In genomic region chr9:73919712-73920111, GRCh38 we compare ENCODE assay signal across 39 cellular contexts.
"Had no signal": no experiment of that assay in that cellular context is flagged by ENCODE, and none has a peak within 500 bp of the region (broad histone marks: within the 10 kb centered on the region; RNA-seq: fewer than 3 reads in every experiment).

No MANE protein-coding gene starts in this region.

- H3K36me3 ChIP-seq: adrenal gland, ascending aorta, brain microvascular endothelial cell, breast epithelium, cardiac muscle cell had no signal

- H3K9me3 Mint-ChIP-seq: activated naive CD4-positive, alpha-beta T cell treated with anti-CD3 and anti-CD28 coated beads for 36 hours; activated naive CD4-positive, alpha-beta T cell treated with anti-CD3 and anti-CD28 coated beads, Interleukin-2, amount 10 ng/mL, durations not matched to agents 7 days and 5 days; activated naive CD4-positive, alpha-beta T cell treated with anti-CD3 and anti-CD28 coated beads, Interleukin-2, amount 50 U/mL, for 24 hours; activated naive CD4-positive, alpha-beta T cell treated with anti-CD3 and anti-CD28 coated beads, Interleukin-2, amount 50 U/mL, for 72 hours; activated naive CD8-positive, alpha-beta T cell treated with anti-CD3 and anti-CD28 coated beads for 36 hours; activated naive CD8-positive, alpha-beta T cell treated with anti-CD3 and anti-CD28 coated beads, Interleukin-2, amount 10 ng/mL, durations not matched to agents 7 days and 5 days; activated T-cell treated with anti-CD3 and anti-CD28 coated beads, Interleukin-2, amount 50 U/mL, for 24 hours; activated T-cell treated with anti-CD3 and anti-CD28 coated beads, Interleukin-2, amount 50 U/mL, for 4 hours; activated T-helper 1 cell treated with anti-CD3 and anti-CD28 coated beads, Interleukin-12 subunit alpha, Interleukin-12 subunit beta, Interleukin-2, Interleukin-4 antibody, amounts not matched to agents 30 ng/mL and 10 ng/mL and 1 ng/mL, durations not matched to agents 14 hours and 24 hours and 36 hours; activated T-helper 2 cell treated with anti-CD3 and anti-CD28 coated beads, Interferon-gamma antibody, Interleukin-2, Interleukin-4, amounts not matched to agents 10 μg/mL and 5 μg/mL and 100 μg/mL, durations not matched to agents 14 hours and 24 hours and 36 hours; brain; central memory CD8-positive, alpha-beta T cell had no signal

- H3K27me3 Mint-ChIP-seq: activated naive CD4-positive, alpha-beta T cell treated with anti-CD3 and anti-CD28 coated beads, Interleukin-2, amount 10 ng/mL, durations not matched to agents 7 days and 5 days; activated naive CD4-positive, alpha-beta T cell treated with anti-CD3 and anti-CD28 coated beads, Interleukin-2, amount 50 U/mL, for 24 hours; activated naive CD8-positive, alpha-beta T cell; activated naive CD8-positive, alpha-beta T cell treated with anti-CD3 and anti-CD28 coated beads for 36 hours; activated naive CD8-positive, alpha-beta T cell treated with anti-CD3 and anti-CD28 coated beads, Interleukin-2, amount 10 ng/mL, durations not matched to agents 7 days and 5 days; activated naive CD8-positive, alpha-beta T cell treated with anti-CD3 and anti-CD28 coated beads, Interleukin-2, amount 50 U/mL, for 24 hours; activated T-cell treated with anti-CD3 and anti-CD28 coated beads, Interleukin-2, amount 50 U/mL, for 24 hours; activated T-helper 17 cell treated with anti-CD3 and anti-CD28 coated beads, Interleukin-2, amount 50 U/mL, for 72 hours; brain; central memory CD8-positive, alpha-beta T cell had no signal

- H3K4me3 Mint-ChIP-seq: activated naive CD4-positive, alpha-beta T cell treated with anti-CD3 and anti-CD28 coated beads for 36 hours; activated naive CD4-positive, alpha-beta T cell treated with anti-CD3 and anti-CD28 coated beads, Interleukin-2, amount 10 ng/mL, durations not matched to agents 7 days and 5 days; activated naive CD4-positive, alpha-beta T cell treated with anti-CD3 and anti-CD28 coated beads, Interleukin-2, amount 50 U/mL, for 24 hours; activated naive CD8-positive, alpha-beta T cell; activated naive CD8-positive, alpha-beta T cell treated with anti-CD3 and anti-CD28 coated beads for 36 hours; activated naive CD8-positive, alpha-beta T cell treated with anti-CD3 and anti-CD28 coated beads, Interleukin-2, amount 10 ng/mL, durations not matched to agents 7 days and 5 days; activated naive CD8-positive, alpha-beta T cell treated with anti-CD3 and anti-CD28 coated beads, Interleukin-2, amount 50 U/mL, for 24 hours; activated T-cell treated with anti-CD3 and anti-CD28 coated beads, Interleukin-2, amount 50 U/mL, for 24 hours; activated T-cell treated with anti-CD3 and anti-CD28 coated beads, Interleukin-2, amount 50 U/mL, for 4 hours; activated T-cell treated with anti-CD3 and anti-CD28 coated beads, Interleukin-2, amount 50 U/mL, for 72 hours; activated T-helper 1 cell treated with anti-CD3 and anti-CD28 coated beads, Interleukin-12 subunit alpha, Interleukin-12 subunit beta, Interleukin-2, Interleukin-4 antibody, amounts not matched to agents 30 ng/mL and 10 ng/mL and 1 ng/mL, durations not matched to agents 14 hours and 24 hours and 36 hours; activated T-helper 17 cell treated with anti-CD3 and anti-CD28 coated beads, Interleukin-2, amount 50 U/mL, for 72 hours; brain; central memory CD8-positive, alpha-beta T cell had no signal

- H3K4me3 ChIP-seq: adrenal gland, ascending aorta, body of pancreas, breast epithelium, cardiac muscle cell had no signal

- FAIRE-seq: astrocyte, bronchial epithelial cell had no signal

- H3K27ac ChIP-seq: adrenal gland, ascending aorta, body of pancreas, brain microvascular endothelial cell, breast epithelium, cardiac muscle cell had no signal

- H3K27ac Mint-ChIP-seq: activated naive CD4-positive, alpha-beta T cell treated with anti-CD3 and anti-CD28 coated beads for 36 hours; activated naive CD4-positive, alpha-beta T cell treated with anti-CD3 and anti-CD28 coated beads, Interleukin-2, amount 10 ng/mL, durations not matched to agents 7 days and 5 days; activated naive CD4-positive, alpha-beta T cell treated with anti-CD3 and anti-CD28 coated beads, Interleukin-2, amount 50 U/mL, for 24 hours; activated naive CD4-positive, alpha-beta T cell treated with anti-CD3 and anti-CD28 coated beads, Interleukin-2, amount 50 U/mL, for 72 hours; activated naive CD8-positive, alpha-beta T cell; activated naive CD8-positive, alpha-beta T cell treated with anti-CD3 and anti-CD28 coated beads for 36 hours; activated naive CD8-positive, alpha-beta T cell treated with anti-CD3 and anti-CD28 coated beads, Interleukin-2, amount 10 ng/mL, durations not matched to agents 7 days and 5 days; activated naive CD8-positive, alpha-beta T cell treated with anti-CD3 and anti-CD28 coated beads, Interleukin-2, amount 50 U/mL, for 24 hours; activated T-cell treated with anti-CD3 and anti-CD28 coated beads, Interleukin-2, amount 50 U/mL, for 24 hours; activated T-cell treated with anti-CD3 and anti-CD28 coated beads, Interleukin-2, amount 50 U/mL, for 72 hours; activated T-helper 1 cell treated with anti-CD3 and anti-CD28 coated beads, Interleukin-12 subunit alpha, Interleukin-12 subunit beta, Interleukin-2, Interleukin-4 antibody, amounts not matched to agents 30 ng/mL and 10 ng/mL and 1 ng/mL, durations not matched to agents 14 hours and 24 hours and 36 hours; activated T-helper 17 cell treated with anti-CD3 and anti-CD28 coated beads, Interleukin-2, amount 50 U/mL, for 72 hours; activated T-helper 2 cell treated with anti-CD3 and anti-CD28 coated beads, Interferon-gamma antibody, Interleukin-2, Interleukin-4, amounts not matched to agents 10 μg/mL and 5 μg/mL and 100 μg/mL, durations not matched to agents 14 hours and 24 hours and 36 hours; brain had no signal

- ATAC-seq: activated naive CD4-positive, alpha-beta T cell treated with anti-CD3 and anti-CD28 coated beads, Interleukin-2, amount 50 U/mL, for 72 hours; activated naive CD8-positive, alpha-beta T cell treated with anti-CD3 and anti-CD28 coated beads, Interleukin-2, amount 50 U/mL, for 24 hours; activated T-cell treated with anti-CD3 and anti-CD28 coated beads, Interleukin-2, amount 50 U/mL, for 4 hours; activated T-cell treated with anti-CD3 and anti-CD28 coated beads, Interleukin-2, amount 50 U/mL, for 72 hours; activated T-helper 17 cell treated with anti-CD3 and anti-CD28 coated beads, Interleukin-2, amount 50 U/mL, for 72 hours; body of pancreas had no signal

- DNase-seq: activated effector memory CD4-positive, alpha-beta T cell treated with anti-CD3 and anti-CD28 coated beads, Interleukin-2, amount 50 U/mL, for 16 hours; activated effector memory CD4-positive, alpha-beta T cell treated with Interleukin-2 at 50 U/mL for 16 hours; activated gamma-delta T cell; activated gamma-delta T cell treated with Interleukin-2 at 50 U/mL for 16 hours; activated naive CD4-positive, alpha-beta T cell; activated naive CD4-positive, alpha-beta T cell treated with anti-CD3 and anti-CD28 coated beads for 36 hours; activated naive CD4-positive, alpha-beta T cell treated with anti-CD3 and anti-CD28 coated beads, Interleukin-2, amount 10 ng/mL, durations not matched to agents 7 days and 5 days; activated naive CD4-positive, alpha-beta T cell treated with anti-CD3 and anti-CD28 coated beads, Interleukin-2, amount 50 U/mL, for 16 hours; activated naive CD4-positive, alpha-beta T cell treated with Interleukin-2 at 50 U/mL for 16 hours; activated naive CD8-positive, alpha-beta T cell treated with anti-CD3 and anti-CD28 coated beads for 36 hours; activated naive CD8-positive, alpha-beta T cell treated with anti-CD3 and anti-CD28 coated beads, Interleukin-2, amount 10 ng/mL, durations not matched to agents 7 days and 5 days; activated naive CD8-positive, alpha-beta T cell treated with anti-CD3 and anti-CD28 coated beads, Interleukin-2, amount 50 U/mL, for 24 hours; activated T-cell treated with anti-CD3 and anti-CD28 coated beads, Interleukin-2, amount 50 U/mL, for 24 hours; activated T-cell treated with anti-CD3 and anti-CD28 coated beads, Interleukin-2, amount 50 U/mL, for 4 hours; activated T-cell treated with anti-CD3 and anti-CD28 coated beads, Interleukin-2, amount 50 U/mL, for 48 hours; activated T-cell treated with anti-CD3 and anti-CD28 coated beads, Interleukin-2, amount 50 U/mL, for 72 hours; adrenal gland; amniotic stem cell; amygdala; anterior cingulate cortex; aorta; body of pancreas; brain microvascular endothelial cell; caudate nucleus; central memory CD4-positive, alpha-beta T cell; cerebellar nuclear complex had no signal

- H3K27me3 ChIP-seq: adrenal gland, ascending aorta, brain microvascular endothelial cell, breast epithelium, cardiac muscle cell had no signal

- H3K9me3 ChIP-seq: adrenal gland, ascending aorta, body of pancreas, breast epithelium had no signal

- H3K4me1 Mint-ChIP-seq: activated naive CD4-positive, alpha-beta T cell treated with anti-CD3 and anti-CD28 coated beads, Interleukin-2, amount 10 ng/mL, durations not matched to agents 7 days and 5 days; activated naive CD4-positive, alpha-beta T cell treated with anti-CD3 and anti-CD28 coated beads, Interleukin-2, amount 50 U/mL, for 24 hours; activated naive CD8-positive, alpha-beta T cell treated with anti-CD3 and anti-CD28 coated beads for 36 hours; activated naive CD8-positive, alpha-beta T cell treated with anti-CD3 and anti-CD28 coated beads, Interleukin-2, amount 10 ng/mL, durations not matched to agents 7 days and 5 days; activated naive CD8-positive, alpha-beta T cell treated with anti-CD3 and anti-CD28 coated beads, Interleukin-2, amount 50 U/mL, for 24 hours; activated T-helper 17 cell treated with anti-CD3 and anti-CD28 coated beads, Interleukin-2, amount 50 U/mL, for 72 hours; brain; central memory CD8-positive, alpha-beta T cell had no signal

- H3K36me3 Mint-ChIP-seq: activated naive CD4-positive, alpha-beta T cell treated with anti-CD3 and anti-CD28 coated beads, Interleukin-2, amount 10 ng/mL, durations not matched to agents 7 days and 5 days; activated naive CD4-positive, alpha-beta T cell treated with anti-CD3 and anti-CD28 coated beads, Interleukin-2, amount 50 U/mL, for 24 hours; activated naive CD4-positive, alpha-beta T cell treated with anti-CD3 and anti-CD28 coated beads, Interleukin-2, amount 50 U/mL, for 72 hours; activated naive CD8-positive, alpha-beta T cell; activated naive CD8-positive, alpha-beta T cell treated with anti-CD3 and anti-CD28 coated beads for 36 hours; activated naive CD8-positive, alpha-beta T cell treated with anti-CD3 and anti-CD28 coated beads, Interleukin-2, amount 10 ng/mL, durations not matched to agents 7 days and 5 days; brain had no signal

- H3K4me1 ChIP-seq: adrenal gland, ascending aorta, body of pancreas, breast epithelium had no signal
